ENCODE assay signal across 17 cellular contexts in genomic region chr1:37570528-37571334, GRCh38.
"Had no signal": no experiment of that assay in that cellular context is flagged by ENCODE, and none has a peak within 500 bp of the region (broad histone marks: within the 10 kb centered on the region; RNA-seq: fewer than 3 reads in every experiment).

No MANE protein-coding gene starts in this region.

- H3K4me1 Mint-ChIP-seq: WTC11 had no signal

- H3K27ac Mint-ChIP-seq: stimulated activated naive B cell treated with anti-CD40 and anti-IgM and Interleukin-4, amounts not matched to agents 10 μg/mL and 1 μg/mL and 100 μg/mL, for 72 hours; WTC11 had no signal

- H3K4me1 ChIP-seq: body of pancreas, esophagus muscularis mucosa, left lung, vagina had no signal

- ATAC-seq: body of pancreas; left lung; SK-N-SH treated with all-trans-retinoic acid at 6 μM for 48 hours; stimulated activated naive B cell treated with anti-CD40 and anti-IgM and Interleukin-4, amounts not matched to agents 10 μg/mL and 1 μg/mL and 100 μg/mL, for 72 hours; WTC11 had no signal

- DNase-seq: activated CD8-positive, alpha-beta memory T cell treated with anti-CD3 and anti-CD28 coated beads, Interleukin-2, amount 50 U/mL, for 48 hours; activated effector memory CD4-positive, alpha-beta T cell treated with Interleukin-2 at 50 U/mL for 16 hours; amygdala; body of pancreas; caudate nucleus; hippocampal formation; left lung; naive B cell; retina; SHP77 treated with DMSO at 0.1 percent for 48 hours; stimulated activated naive B cell treated with anti-CD40 and anti-IgM and Interleukin-4, amounts not matched to agents 10 μg/mL and 1 μg/mL and 100 μg/mL, for 72 hours; transverse colon had no signal

- H3K27me3 Mint-ChIP-seq: naive B cell; stimulated activated naive B cell treated with anti-CD40 and anti-IgM and Interleukin-4, amounts not matched to agents 10 μg/mL and 1 μg/mL and 100 μg/mL, for 72 hours had no signal

- H3K4me3 ChIP-seq: body of pancreas, esophagus muscularis mucosa, left lung, transverse colon, vagina had no signal

- H3K9me3 Mint-ChIP-seq: naive B cell; stimulated activated naive B cell treated with anti-CD40 and anti-IgM and Interleukin-4, amounts not matched to agents 10 μg/mL and 1 μg/mL and 100 μg/mL, for 72 hours; WTC11 had no signal

- H3K27me3 ChIP-seq: body of pancreas, esophagus muscularis mucosa, left lung, neutrophil, transverse colon, vagina had no signal

- H3K27ac ChIP-seq: body of pancreas, esophagus muscularis mucosa, left lung, neutrophil, transverse colon, vagina had no signal

- H3K4me3 Mint-ChIP-seq: naive B cell; stimulated activated naive B cell treated with anti-CD40 and anti-IgM and Interleukin-4, amounts not matched to agents 10 μg/mL and 1 μg/mL and 100 μg/mL, for 72 hours; WTC11 had no signal
